Comparison of ENCODE assay signal across 8 cellular contexts in the genomic region with DNA sequence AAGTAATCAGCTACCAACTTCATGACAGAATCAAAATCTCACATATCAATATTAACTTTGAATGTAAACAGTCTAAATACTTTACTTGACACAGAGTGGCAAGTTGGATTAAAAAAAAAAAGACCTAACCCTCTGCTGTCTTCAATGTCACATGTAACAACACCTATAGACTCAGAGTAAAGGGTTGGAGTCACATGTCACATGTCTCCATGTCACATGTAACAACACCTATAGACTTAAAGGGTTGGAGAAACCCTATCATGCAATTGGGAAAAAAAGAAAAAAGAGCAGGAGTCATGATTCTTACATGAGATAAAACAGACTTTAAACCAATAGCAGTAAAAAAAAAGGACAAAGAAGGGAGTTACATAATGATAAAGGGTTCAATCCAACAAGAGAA.
"Had no signal": no experiment of that assay in that cellular context is flagged by ENCODE, and none has a peak within 500 bp of the region (broad histone marks: within the 10 kb centered on the region; RNA-seq: fewer than 3 reads in every experiment).

No MANE protein-coding gene starts in this region.

- FAIRE-seq: G401.6, GM12878, GM12891, GM12892, GM18507, GM19239 had no signal

- DNase-seq: GDM1, GF-D8 had no signal

- ATAC-seq: GM12878 had no signal

- H3K4me3 ChIP-seq: GM12878 had no signal
